9 cellular contexts compared by ENCODE assay signal in the genomic region with DNA sequence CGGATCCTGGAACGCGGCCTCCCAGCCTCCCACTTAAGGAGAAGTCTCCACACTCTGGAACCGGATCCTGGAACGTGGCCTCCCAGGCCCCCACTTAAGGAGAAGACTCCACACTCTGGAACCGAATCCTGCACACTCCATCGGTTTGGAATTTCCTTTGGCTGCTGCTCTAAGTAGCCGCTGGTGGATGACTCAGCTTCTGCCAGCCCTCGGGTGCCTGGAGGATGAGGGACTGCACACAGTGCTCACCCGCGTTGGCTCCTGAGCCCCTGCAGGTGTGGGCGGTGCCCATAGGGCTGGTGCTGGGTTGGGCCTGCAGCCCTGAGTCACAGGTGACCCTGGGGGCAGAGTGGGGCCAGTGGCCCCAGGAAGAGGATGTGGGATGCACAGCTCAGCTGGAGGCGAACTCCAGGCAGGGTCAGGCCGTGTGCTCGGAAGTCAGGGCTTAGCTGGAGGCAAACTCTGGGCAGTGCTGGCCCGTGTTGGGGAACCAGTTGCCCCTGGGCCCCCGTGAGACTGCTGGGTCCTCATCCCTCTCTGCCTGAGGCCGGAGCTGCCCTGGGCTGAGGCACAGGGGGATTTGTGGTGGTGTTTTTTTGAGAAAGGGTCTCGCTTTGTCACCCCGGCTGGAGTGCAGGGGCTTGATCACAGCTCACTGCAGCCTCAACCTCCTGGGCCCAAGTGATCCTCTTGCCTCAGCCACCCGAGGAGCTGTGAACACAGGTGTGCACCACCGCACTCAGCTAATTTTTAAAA. TPM values are rescaled to one million over a fixed set of nuclear protein-coding genes. Genes with fewer than 3 reads are reported as not detected.
A peak's percentile ranks its signal among the peaks of the same experiment; 100 is the strongest.
DNase-seq lines count a peak whose midpoint lies in the region; ATAC-seq and TF ChIP-seq lines count a peak whose summit lies in the region.
"Had no signal": no experiment of that assay in that cellular context is flagged by ENCODE, and none has a peak within 500 bp of the region (broad histone marks: within the 10 kb centered on the region; RNA-seq: fewer than 3 reads in every experiment).

No MANE protein-coding gene starts in this region.

- H3K9me3 Mint-ChIP-seq in nephron progenitor cell, result no peaks in the 10 kb centered on the region
- no peaks in the 10 kb centered on the region for H3K9me3 Mint-ChIP-seq in activated CD8-positive, alpha-beta memory T cell treated with anti-CD3 and anti-CD28 coated beads, Interleukin-2, amount 10 ng/mL, durations not matched to agents 7 days and 5 days (ENCODE audit: low read depth)
- H3K9me3 Mint-ChIP-seq: activated naive CD4-positive, alpha-beta T cell treated with anti-CD3 and anti-CD28 coated beads, Interleukin-2, amount 50 U/mL, for 24 hours had no signal

- H3K27me3 Mint-ChIP-seq in nephron progenitor cell (ENCODE audit: low read depth, poor library complexity), result peaks cover 2% of the 10 kb centered on the region
- no peaks in the 10 kb centered on the region for H3K27me3 Mint-ChIP-seq in activated CD8-positive, alpha-beta memory T cell treated with anti-CD3 and anti-CD28 coated beads, Interleukin-2, amount 10 ng/mL, durations not matched to agents 7 days and 5 days
- H3K27me3 Mint-ChIP-seq: activated naive CD4-positive, alpha-beta T cell treated with anti-CD3 and anti-CD28 coated beads, Interleukin-2, amount 50 U/mL, for 24 hours had no signal

- CTCF ChIA-PET in activated CD8-positive, alpha-beta memory T cell treated with anti-CD3 and anti-CD28 coated beads, Interleukin-2, amount 10 ng/mL, durations not matched to agents 7 days and 5 days (lab: Charles Lee), result no interaction called here

- no peak overlapping the region for H3K4me3 Mint-ChIP-seq in nephron progenitor cell
- no peak overlapping the region for H3K4me3 Mint-ChIP-seq in activated CD8-positive, alpha-beta memory T cell treated with anti-CD3 and anti-CD28 coated beads, Interleukin-2, amount 10 ng/mL, durations not matched to agents 7 days and 5 days
- H3K4me3 Mint-ChIP-seq: activated naive CD4-positive, alpha-beta T cell treated with anti-CD3 and anti-CD28 coated beads, Interleukin-2, amount 50 U/mL, for 24 hours had no signal

- H3K27ac Mint-ChIP-seq in nephron progenitor cell, result no peak overlapping the region
- H3K27ac Mint-ChIP-seq in activated CD8-positive, alpha-beta memory T cell treated with anti-CD3 and anti-CD28 coated beads, Interleukin-2, amount 10 ng/mL, durations not matched to agents 7 days and 5 days, result no peak overlapping the region
- H3K27ac Mint-ChIP-seq: activated naive CD4-positive, alpha-beta T cell treated with anti-CD3 and anti-CD28 coated beads, Interleukin-2, amount 50 U/mL, for 24 hours had no signal

- ATAC-seq in GM19351 (IDR thresholded peaks at IDR 0.05; ENCODE audit: unreplicated experiment) (no peak), GM18861 (IDR thresholded peaks at IDR 0.05; ENCODE audit: unreplicated experiment) (no peak)
- no peak for ATAC-seq in activated CD8-positive, alpha-beta memory T cell treated with anti-CD3 and anti-CD28 coated beads, Interleukin-2, amount 10 ng/mL, durations not matched to agents 7 days and 5 days

- no peak for TF ChIP-seq CTCF in nephron progenitor cell (IDR thresholded peaks at IDR 0.05)

- H3K4me1 Mint-ChIP-seq in nephron progenitor cell, result peaks cover 8% of the 10 kb centered on the region
- peaks cover 7% of the 10 kb centered on the region for H3K4me1 Mint-ChIP-seq in activated CD8-positive, alpha-beta memory T cell treated with anti-CD3 and anti-CD28 coated beads, Interleukin-2, amount 10 ng/mL, durations not matched to agents 7 days and 5 days

- H3K36me3 Mint-ChIP-seq in nephron progenitor cell (ENCODE audit: low read depth), result peaks cover 8% of the 10 kb centered on the region
- no peaks in the 10 kb centered on the region for H3K36me3 Mint-ChIP-seq in activated CD8-positive, alpha-beta memory T cell treated with anti-CD3 and anti-CD28 coated beads, Interleukin-2, amount 10 ng/mL, durations not matched to agents 7 days and 5 days
- H3K36me3 Mint-ChIP-seq: activated naive CD4-positive, alpha-beta T cell treated with anti-CD3 and anti-CD28 coated beads, Interleukin-2, amount 50 U/mL, for 24 hours had no signal

- peak; percentile 96 for DNase-seq in HS-27A (ENCODE audit: low read depth)
- peak in 37 of 58 donors; percentile 7 to 84 (median 43) for DNase-seq in anterior cingulate cortex (lab: John Stamatoyannopoulos, UW)
- DNase-seq in iPS-NIHi7 (ENCODE audit: extremely low spot score), result peak; percentile 46
- peak; percentile 95 for DNase-seq in stromal cell of bone marrow (ENCODE audit: low read depth)
- DNase-seq in nephron progenitor cell, result no peak
- no peak for DNase-seq in activated CD8-positive, alpha-beta memory T cell treated with anti-CD3 and anti-CD28 coated beads, Interleukin-2, amount 10 ng/mL, durations not matched to agents 7 days and 5 days

RNA-seq across cellular contexts. Expression of a gene that starts 13.9 kb away (rescaled TPM):
- total RNA-seq in activated CD8-positive, alpha-beta memory T cell treated with anti-CD3 and anti-CD28 coated beads, Interleukin-2, amount 10 ng/mL, durations not matched to agents 7 days and 5 days, result not detected

RNA-seq across cellular contexts. Expression of a gene that starts 24.4 kb away (rescaled TPM):
- total RNA-seq in activated CD8-positive, alpha-beta memory T cell treated with anti-CD3 and anti-CD28 coated beads, Interleukin-2, amount 10 ng/mL, durations not matched to agents 7 days and 5 days, result 10 to 100 TPM; 50.0 to 53.6 TPM

RNA-seq across cellular contexts. Expression of a gene that starts 25.2 kb away (rescaled TPM):
- 10 to 100 TPM; 62.6 to 62.7 TPM for total RNA-seq in activated CD8-positive, alpha-beta memory T cell treated with anti-CD3 and anti-CD28 coated beads, Interleukin-2, amount 10 ng/mL, durations not matched to agents 7 days and 5 days

RNA-seq across cellular contexts. Expression of a gene that starts 25.3 kb away (rescaled TPM):
- total RNA-seq in activated CD8-positive, alpha-beta memory T cell treated with anti-CD3 and anti-CD28 coated beads, Interleukin-2, amount 10 ng/mL, durations not matched to agents 7 days and 5 days, result 10 to 100 TPM; 38.8 to 54.6 TPM

RNA-seq across cellular contexts. Expression of a gene that starts 29.3 kb away (rescaled TPM):
- 10 to 100 TPM in 1 of 2 experiments, 1 to 10 TPM in 1; 8.0 to 15.9 TPM for total RNA-seq in activated CD8-positive, alpha-beta memory T cell treated with anti-CD3 and anti-CD28 coated beads, Interleukin-2, amount 10 ng/mL, durations not matched to agents 7 days and 5 days

Comparison
In these comparisons a context has a peak if more than half of its experiments do, and no peak if none do; other contexts are left out.
1. DNase-seq: peak in HS-27A (single experiment), anterior cingulate cortex (37 of 58), iPS-NIHi7 (single experiment) and stromal cell of bone marrow (single experiment); none in nephron progenitor cell (single experiment) and activated CD8-positive, alpha-beta memory T cell treated with anti-CD3 and anti-CD28 coated beads, Interleukin-2, amount 10 ng/mL, durations not matched to agents 7 days and 5 days (single experiment).